Comparison of ENCODE assay signal across 25 cellular contexts in the genomic region with DNA sequence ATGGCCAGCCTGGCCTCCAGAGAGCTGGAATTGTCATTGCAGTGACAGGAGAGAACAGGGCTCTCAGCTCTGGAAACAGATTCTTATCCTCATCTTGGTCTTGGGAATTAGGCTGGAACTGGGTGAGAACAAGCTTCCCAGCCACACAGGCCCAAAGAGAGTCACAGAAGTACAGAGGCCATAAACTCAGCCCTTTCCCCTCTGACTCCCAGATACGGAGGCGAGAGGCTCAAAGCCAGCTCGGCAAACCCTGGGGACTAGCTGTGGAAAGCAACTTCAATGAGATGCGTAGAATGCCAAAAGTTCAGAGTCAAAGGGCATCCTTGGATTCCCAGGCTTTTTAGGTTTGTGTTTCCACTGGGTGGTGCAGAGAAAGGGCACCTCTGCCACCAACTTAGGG. TPM values are rescaled to one million over a fixed set of nuclear protein-coding genes. Genes with fewer than 3 reads are reported as not detected.
"Had no signal": no experiment of that assay in that cellular context is flagged by ENCODE, and none has a peak within 500 bp of the region (broad histone marks: within the 10 kb centered on the region; RNA-seq: fewer than 3 reads in every experiment).

No MANE protein-coding gene starts in this region.

- H3K4me1 ChIP-seq: SJSA1 had no signal

- H3K4me3 ChIP-seq: MG63, SJSA1, SK-N-MC had no signal

- H3K9me3 ChIP-seq: MG63, SJSA1 had no signal

- H3K27ac ChIP-seq: RWPE1, SJSA1, SK-N-MC had no signal

- ATAC-seq: Panc1, PC-3 had no signal

- H3K36me3 ChIP-seq: MG63, SJSA1 had no signal

- H3K27me3 ChIP-seq: MG63 had no signal

- DNase-seq: IMR-90, Karpas-422, KG1, MG63, NCI-H1092, NCI-H1105 treated with DMSO at 0.1 percent for 48 hours, NCI-H1417 treated with DMSO at 0.1 percent for 48 hours, NCI-H146, NCI-H187, NCI-H2029, NCI-H2081 treated with DMSO at 0.1 percent for 48 hours, NCI-H2171, NCI-H226, NCI-H446, NCI-H510A, NCI-H524 treated with DMSO at 0.1 percent for 48 hours, NCI-H69, NCI-H774, PC-3, SIG-M5 had no signal

RNA-seq across cellular contexts. Expression of a gene that starts 14.3 kb away (rescaled TPM):
- total RNA-seq: IMR-90, PC-3, SJSA1 had no signal
- polyA plus RNA-seq: IMR-90 had no signal

RNA-seq across cellular contexts. Expression of a gene that starts 53.3 kb away (rescaled TPM):
- total RNA-seq: IMR-90, PC-3, SJSA1 had no signal
- polyA plus RNA-seq: IMR-90 had no signal

RNA-seq across cellular contexts. Expression of a gene that starts 56.1 kb away (rescaled TPM):
- total RNA-seq: HT-29, IMR-90, PC-3, SJSA1 had no signal
- polyA plus RNA-seq: IMR-90 had no signal
